ENCODE assay signal across 1 cellular context in genomic region chr9:85940832-85941616, GRCh38.
TF ChIP-seq lines count a peak whose summit lies in the region.

Gene NAA35 (plus strand): TSS chr9:85941146. CDS start chr9:85942160, 1,014 bp downstream.

TF ChIP-seq in HepG2, 621 proteins besides CTCF, POLR2A, EP300 and RAD21 (continued from another document and continues in another):
- TF ChIP-seq DBP (CRISPR knock-in tag; IDR thresholded peaks at IDR 0.05; ENCODE audit: not compliant biosample characterization), result no peak
- no peak for TF ChIP-seq ZNF7 (CRISPR knock-in tag; IDR thresholded peaks at IDR 0.05)
- TF ChIP-seq ZNF749 (CRISPR knock-in tag; IDR thresholded peaks at IDR 0.05; ENCODE audit: borderline replicate concordance), result peak; percentile 71; the same call in 1 of the 2 replicates
- TF ChIP-seq NRL (CRISPR knock-in tag; IDR thresholded peaks at IDR 0.05; ENCODE audit: borderline replicate concordance), result peak; percentile 50; the same call in 1 of the 2 replicates
- TF ChIP-seq GTF3A (CRISPR knock-in tag; conservative IDR thresholded peaks at IDR 0.05), result no peak
- TF ChIP-seq EZH2 (conservative IDR thresholded peaks at IDR 0.05; ENCODE audit: low read depth, low read length), result no peak
- TF ChIP-seq ZNF335 (CRISPR knock-in tag; IDR thresholded peaks at IDR 0.05), result no peak
- TF ChIP-seq KMT2B (CRISPR knock-in tag; IDR thresholded peaks at IDR 0.05), result peak; percentile 47; the same call in 1 of the 2 replicates
- TF ChIP-seq KDM5B (CRISPR knock-in tag; IDR thresholded peaks at IDR 0.05; ENCODE audit: borderline replicate concordance), result peak; percentile 89
- no peak for TF ChIP-seq ZFP41 (CRISPR knock-in tag; IDR thresholded peaks at IDR 0.05; ENCODE audit: borderline replicate concordance)
- 0 out of 2 replicates have a peak, but pooled peaks have one; percentile 25 for TF ChIP-seq ZNF280B (CRISPR knock-in tag; IDR thresholded peaks at IDR 0.05; ENCODE audit: borderline replicate concordance)
- TF ChIP-seq HDAC6 (IDR thresholded peaks at IDR 0.05; ENCODE audit: low read depth, low read length), result no peak
- no peak for TF ChIP-seq CBX1 (IDR thresholded peaks at IDR 0.05; ENCODE audit: low read depth)
- no peak for TF ChIP-seq ZBTB1 (CRISPR knock-in tag; IDR thresholded peaks at IDR 0.05; ENCODE audit: borderline replicate concordance)
- TF ChIP-seq LBX2 (CRISPR knock-in tag; IDR thresholded peaks at IDR 0.05; ENCODE audit: borderline replicate concordance), result no peak; the same call in 1 of the 2 replicates
- TF ChIP-seq HNRNPL (IDR thresholded peaks at IDR 0.05; ENCODE audit: low read depth, low read length), result no peak
- TF ChIP-seq USF2 (IDR thresholded peaks at IDR 0.05; ENCODE audit: low read depth, low read length), result no peak
- TF ChIP-seq USF2 (CRISPR knock-in tag; IDR thresholded peaks at IDR 0.05; ENCODE audit: borderline replicate concordance), result peak; percentile 41; the same call in 1 of the 2 replicates
- TF ChIP-seq ZNF710 (CRISPR knock-in tag; IDR thresholded peaks at IDR 0.05; ENCODE audit: borderline replicate concordance), result peak; percentile 51; the same call in 1 of the 2 replicates
- TF ChIP-seq SP1 (IDR thresholded peaks at IDR 0.05), result peak; percentile 80; the same call in 1 of the 2 replicates
- TF ChIP-seq SP1 (CRISPR knock-in tag; IDR thresholded peaks at IDR 0.05), result no peak; the same call in 1 of the 2 replicates
- no peak for TF ChIP-seq ZBTB3 (CRISPR knock-in tag; IDR thresholded peaks at IDR 0.05; ENCODE audit: borderline replicate concordance, low read depth)
- no peak for TF ChIP-seq NFE2L1 (CRISPR knock-in tag; IDR thresholded peaks at IDR 0.05; ENCODE audit: borderline replicate concordance)
- TF ChIP-seq KAT8 (CRISPR knock-in tag; IDR thresholded peaks at IDR 0.05), result peak; percentile 91
- peak; percentile 83 for TF ChIP-seq RFX1 (IDR thresholded peaks at IDR 0.05)
- TF ChIP-seq LCORL (IDR thresholded peaks at IDR 0.05), result no peak
- TF ChIP-seq LCORL (CRISPR knock-in tag; IDR thresholded peaks at IDR 0.05), result no peak; the same call in 1 of the 2 replicates
- TF ChIP-seq ZNF33A (CRISPR knock-in tag; IDR thresholded peaks at IDR 0.05; ENCODE audit: borderline replicate concordance), result no peak
- peak; percentile 67; the same call in 1 of the 2 replicates for TF ChIP-seq ZNF891 (CRISPR knock-in tag; IDR thresholded peaks at IDR 0.05)
- TF ChIP-seq ZNF776 (CRISPR knock-in tag; IDR thresholded peaks at IDR 0.05), result peak; percentile 30; the same call in 1 of the 2 replicates
- TF ChIP-seq TMF1 (CRISPR knock-in tag; IDR thresholded peaks at IDR 0.05; ENCODE audit: low read depth), result peak; percentile 24; the same call in 1 of the 2 replicates
- no peak for TF ChIP-seq ZNF12 (CRISPR knock-in tag; IDR thresholded peaks at IDR 0.05)
- TF ChIP-seq SSRP1 (CRISPR knock-in tag; IDR thresholded peaks at IDR 0.05), result no peak
- TF ChIP-seq GABPA (IDR thresholded peaks at IDR 0.05; ENCODE audit: low read depth, low read length), result peak; percentile 56
- peak; percentile 94 for TF ChIP-seq GABPA (CRISPR knock-in tag; IDR thresholded peaks at IDR 0.05; ENCODE audit: low read depth)
- TF ChIP-seq PAF1 (CRISPR knock-in tag; IDR thresholded peaks at IDR 0.05), result no peak
- TF ChIP-seq PAXIP1 (CRISPR knock-in tag; conservative IDR thresholded peaks at IDR 0.05), result peak; percentile 51; the same call in 1 of the 2 replicates
- TF ChIP-seq PPARG (CRISPR knock-in tag; conservative IDR thresholded peaks at IDR 0.05), result 0 out of 2 replicates have a peak, but pooled peaks have one; percentile 8
- TF ChIP-seq ZNF18 (CRISPR knock-in tag; IDR thresholded peaks at IDR 0.05; ENCODE audit: insufficient replicate concordance), result no peak
- TF ChIP-seq FOXK1 (CRISPR knock-in tag; IDR thresholded peaks at IDR 0.05; ENCODE audit: borderline replicate concordance, low read depth), result no peak; the same call in 1 of the 2 replicates
- TF ChIP-seq SRF (IDR thresholded peaks at IDR 0.05; ENCODE audit: low read depth, low read length), result no peak
- no peak for TF ChIP-seq NR0B2 (CRISPR knock-in tag; IDR thresholded peaks at IDR 0.05)
- TF ChIP-seq ZSCAN5A (CRISPR knock-in tag; IDR thresholded peaks at IDR 0.05; ENCODE audit: borderline replicate concordance), result no peak
- TF ChIP-seq DMAP1 (CRISPR knock-in tag; IDR thresholded peaks at IDR 0.05), result peak; percentile 90
- peak; percentile 65; the same call in 1 of the 2 replicates for TF ChIP-seq NCOR1 (IDR thresholded peaks at IDR 0.05; ENCODE audit: borderline replicate concordance, low read length)
- TF ChIP-seq ZNF232 (CRISPR knock-in tag; IDR thresholded peaks at IDR 0.05; ENCODE audit: borderline replicate concordance), result peak; percentile 37; the same call in 1 of the 2 replicates
- TF ChIP-seq ZSCAN20 (CRISPR knock-in tag; IDR thresholded peaks at IDR 0.05; ENCODE audit: borderline replicate concordance), result no peak
- TF ChIP-seq AHR (CRISPR knock-in tag; IDR thresholded peaks at IDR 0.05), result peak; percentile 20; the same call in 1 of the 2 replicates
- no peak for TF ChIP-seq E2F2 (CRISPR knock-in tag; IDR thresholded peaks at IDR 0.05; ENCODE audit: borderline replicate concordance)
- no peak for TF ChIP-seq ZNF124 (CRISPR knock-in tag; IDR thresholded peaks at IDR 0.05)
